In the genomic region with DNA sequence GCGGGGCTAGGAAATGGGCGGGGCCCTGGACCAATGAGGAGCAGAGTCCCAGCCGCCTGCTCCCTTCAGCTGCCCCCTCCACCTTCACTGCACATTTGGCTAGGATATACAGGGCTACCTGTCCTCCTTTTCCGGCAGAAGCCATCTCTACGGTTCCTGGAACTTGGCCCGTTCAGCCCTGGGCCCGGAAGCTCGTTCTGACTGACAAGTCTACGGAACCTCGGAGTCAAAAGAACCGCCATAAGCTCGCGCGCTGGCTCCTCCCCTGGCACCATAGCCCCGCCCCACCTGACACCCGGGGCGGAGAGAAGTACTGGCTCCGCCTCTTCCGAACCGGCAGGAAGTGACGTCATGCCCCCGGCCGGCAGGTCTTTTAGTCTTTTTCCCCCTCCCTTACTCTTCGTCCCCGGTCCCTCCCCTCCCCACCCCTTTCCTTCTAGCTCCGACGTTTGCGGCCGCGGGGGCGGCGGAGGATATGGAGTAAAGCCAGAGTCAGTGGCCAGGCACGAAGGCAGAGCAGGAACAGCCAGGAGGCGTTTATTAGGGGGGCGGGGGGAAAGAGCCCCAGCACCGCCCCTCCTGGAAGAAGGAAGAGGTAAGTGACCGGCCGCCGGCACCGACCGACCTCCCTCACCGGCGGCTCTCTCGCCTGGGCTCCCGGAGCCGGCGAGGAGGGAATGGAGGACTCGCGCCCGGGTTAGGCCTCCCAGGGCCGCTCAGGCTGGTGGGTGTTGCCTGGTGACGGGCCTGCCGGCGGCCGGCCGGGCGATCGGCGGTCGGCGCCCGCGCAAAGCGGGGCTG, we compare ENCODE assay signal across 8 cellular contexts. TPM values are rescaled to one million over a fixed set of nuclear protein-coding genes. Genes with fewer than 3 reads are reported as not detected.
DNase-seq lines count a peak whose midpoint lies in the region; ATAC-seq, FAIRE-seq and TF ChIP-seq lines count a peak whose summit lies in the region.

Gene DEPDC4 (minus strand): TSS at position 278 of the 801 bp plus-strand sequence. CDS start 3 bp downstream, at position 275.
A gene with protein sequence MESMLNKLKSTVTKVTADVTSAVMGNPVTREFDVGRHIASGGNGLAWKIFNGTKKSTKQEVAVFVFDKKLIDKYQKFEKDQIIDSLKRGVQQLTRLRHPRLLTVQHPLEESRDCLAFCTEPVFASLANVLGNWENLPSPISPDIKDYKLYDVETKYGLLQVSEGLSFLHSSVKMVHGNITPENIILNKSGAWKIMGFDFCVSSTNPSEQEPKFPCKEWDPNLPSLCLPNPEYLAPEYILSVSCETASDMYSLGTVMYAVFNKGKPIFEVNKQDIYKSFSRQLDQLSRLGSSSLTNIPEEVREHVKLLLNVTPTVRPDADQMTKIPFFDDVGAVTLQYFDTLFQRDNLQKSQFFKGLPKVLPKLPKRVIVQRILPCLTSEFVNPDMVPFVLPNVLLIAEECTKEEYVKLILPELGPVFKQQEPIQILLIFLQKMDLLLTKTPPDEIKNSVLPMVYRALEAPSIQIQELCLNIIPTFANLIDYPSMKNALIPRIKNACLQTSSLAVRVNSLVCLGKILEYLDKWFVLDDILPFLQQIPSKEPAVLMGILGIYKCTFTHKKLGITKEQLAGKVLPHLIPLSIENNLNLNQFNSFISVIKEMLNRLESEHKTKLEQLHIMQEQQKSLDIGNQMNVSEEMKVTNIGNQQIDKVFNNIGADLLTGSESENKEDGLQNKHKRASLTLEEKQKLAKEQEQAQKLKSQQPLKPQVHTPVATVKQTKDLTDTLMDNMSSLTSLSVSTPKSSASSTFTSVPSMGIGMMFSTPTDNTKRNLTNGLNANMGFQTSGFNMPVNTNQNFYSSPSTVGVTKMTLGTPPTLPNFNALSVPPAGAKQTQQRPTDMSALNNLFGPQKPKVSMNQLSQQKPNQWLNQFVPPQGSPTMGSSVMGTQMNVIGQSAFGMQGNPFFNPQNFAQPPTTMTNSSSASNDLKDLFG (plus strand): TSS at position 376 of the 801 bp plus-strand sequence. CDS start 15,794 bp downstream, outside the sequence.

- intact Hi-C loops in HepG2 (cut with micrococcal nuclease; ENCODE audit: unreplicated experiment), result loop anchor here (5.0 kb wide), 2 partner anchors 65 to 125 kb away; partner anchors contain the start of genes ACTR6 and BLTP3B

- peak within 1 kb of the TSS; percentile 91 to 93 (median 92) for H3K4me3 ChIP-seq in HepG2 (replicated peaks in 1 of 3; ENCODE audit: insufficient read depth in 1 of 3, low read depth in 2 of 3, low read length in 3 of 3)

- peaks cover 10% of the 10 kb centered on the region; the same call in 1 of the 2 replicates for H4K20me1 ChIP-seq in HepG2 (ENCODE audit: insufficient read depth, low read length)

- DNase-seq in CD1c-positive myeloid dendritic cell (ENCODE audit: extremely low spot score), result peak; percentile 99
- peak; percentile 87 for DNase-seq in NCI-H748 treated with DMSO at 0.1 percent for 48 hours (lab: John Stamatoyannopoulos, UW)
- peak; percentile 98 for DNase-seq in activated CD4-positive, alpha-beta T cell treated with anti-CD3 and anti-CD28 coated beads, Interleukin-2, amount 50 U/mL, for 48 hours
- DNase-seq in dermis blood vessel endothelial cell, result peak; percentile 97
- DNase-seq in HepG2 (ENCODE audit: low spot score), result peak; percentile 88
- DNase-seq in stimulated activated CD4-positive, alpha-beta T cell treated with anti-CD3 and anti-CD28 coated beads, Interleukin-2, amount 100 ng/mL, for 48 hours, result peak; percentile 91 to 94

- in situ Hi-C loops in HepG2 (cut with HindIII; ENCODE audit: extremely low pct_ligation_motif_present, low pct_unique_long_range_greater_than_20kb), result no loop called here

- peak; percentile 44 for FAIRE-seq in HepG2 (lab: Jason Lieb, UNC)

- H3K27ac ChIP-seq in HepG2 (ENCODE audit: extremely low read length, insufficient read depth, low read length), result peak within 1 kb of the TSS; percentile 91

- CTCF ChIA-PET in HepG2 (lab: Yijun Ruan, JAX; ENCODE audit: low intra/inter-chr PET ratio, low total read pairs), result no interaction called here

- H3K4me1 ChIP-seq in HepG2 (ENCODE audit: insufficient read depth, low read length), result peaks cover 39% of the 10 kb centered on the region

- no peaks in the 10 kb centered on the region for H3K9me3 ChIP-seq in HepG2 (ENCODE audit: low read length)

- H3K79me2 ChIP-seq in HepG2 (ENCODE audit: insufficient read depth, low read length), result peaks cover 46% of the 10 kb centered on the region

- H3K4me2 ChIP-seq in HepG2 (ENCODE audit: low read depth, low read length), result peak within 1 kb of the TSS; percentile 91

- POLR2A ChIA-PET in HepG2 (lab: Yijun Ruan, JAX), result interaction anchor here (0.7 to 2.0 kb wide), 9 partner anchors 13 to 287 kb away, joined by 3 to 16 read pairs (median 5); partner anchors contain the start of gene ACTR6

- TF ChIP-seq EP300 in HepG2 (IDR thresholded peaks at IDR 0.05; ENCODE audit: low read depth in 2 of 2, low read length in 2 of 2) (no peak), HepG2 (CRISPR knock-in tag; IDR thresholded peaks at IDR 0.05; ENCODE audit: borderline replicate concordance) (no peak)

- H3K36me3 ChIP-seq in HepG2 (replicated peaks in 1 of 2; ENCODE audit: control insufficient read depth in 1 of 2, insufficient read depth in 2 of 2, low read length in 2 of 2), result no peaks in the 10 kb centered on the region

- H3K9ac ChIP-seq in HepG2 (ENCODE audit: insufficient read depth, low read depth, low read length), result peak within 1 kb of the TSS; percentile 96

- WGBS in HepG2 (ENCODE audit: low lambda C conversion rate), result under 1% methylated on average over 50 of the region's 64 CpGs

- BruUV-seq in HepG2 (replicated peaks; lab: Mats Ljungman, UMichigan), result no TSS peak

- ATAC-seq in GM19397 (IDR thresholded peaks at IDR 0.05; ENCODE audit: unreplicated experiment) (peak; percentile 92), HG03565 (IDR thresholded peaks at IDR 0.05; ENCODE audit: unreplicated experiment) (peak; percentile 86), HepG2 (peak; percentile 88)

- H2AFZ ChIP-seq in HepG2 (ENCODE audit: low read length), result peak within 1 kb of the TSS; percentile 84

- TF ChIP-seq CTCF in HepG2 (CRISPR knock-in tag; IDR thresholded peaks at IDR 0.05), result 0 out of 2 replicates have a peak, but pooled peaks have one; percentile 3

- no peaks in the 10 kb centered on the region; a peak in 1 of 5 replicates for H3K27me3 ChIP-seq in HepG2 (ENCODE audit: control insufficient read depth in 1 of 2, insufficient read depth in 2 of 2, low read length in 2 of 2)

- TF ChIP-seq RAD21 in HepG2 (CRISPR knock-in tag; IDR thresholded peaks at IDR 0.05), result 0 out of 2 replicates have a peak, but pooled peaks have one; percentile 41

- TF ChIP-seq POLR2A in HepG2 (IDR thresholded peaks at IDR 0.05; ENCODE audit: insufficient read depth in 1 of 2, low read depth in 2 of 2, low read length in 2 of 2), result peak; percentile 63 to 72

RNA-seq across cellular contexts. Expression of gene DEPDC4, which starts in this region (rescaled TPM):
- total RNA-seq in dermis blood vessel endothelial cell, result 0.17 and 0.33 TPM in 2 replicates
- 5.7 and 6.6 TPM in 2 replicates for total RNA-seq in HepG2 (2016; rRNA removed; fragmentation: Illumina TruSeq; extraction: Trizol)
- total RNA-seq in HepG2 (2016; cell fraction: cytosol; rRNA removed; fragmentation: Illumina TruSeq; extraction: Trizol; ENCODE audit: low read depth), result 2.9 and 4.6 TPM in 2 replicates
- total RNA-seq in HepG2 (2016; cell fraction: insoluble cytoplasmic fraction; rRNA removed; fragmentation: Illumina TruSeq; extraction: Trizol), result 6.5 and 7.4 TPM in 2 replicates
- 2.8 and 4.0 TPM in 2 replicates for total RNA-seq in HepG2 (2016; cell fraction: membrane; rRNA removed; fragmentation: Illumina TruSeq; extraction: Trizol)
- total RNA-seq in HepG2 (2016; cell fraction: nucleus; rRNA removed; fragmentation: Illumina TruSeq; extraction: Trizol), result 6.1 and 8.7 TPM in 2 replicates
- polyA plus RNA-seq in HepG2 (2011; rRNA removed), result 1.5 and 2.2 TPM in 2 replicates
- 1.7 and 4.9 TPM in 2 replicates for polyA plus RNA-seq in HepG2 (2011; cell fraction: cytosol; rRNA removed)
- polyA plus RNA-seq in HepG2 (2011; cell fraction: nucleus; rRNA removed), result 1.1 and 1.6 TPM in 2 replicates
- 1.6 and 3.5 TPM in 2 replicates for polyA plus RNA-seq in HepG2 (2012)
- polyA plus RNA-seq in HepG2 (2016; cell fraction: cytosol; fragmentation: Illumina TruSeq; extraction: Trizol; ENCODE audit: low read depth), result 1.8 and 2.8 TPM in 2 replicates
- polyA plus RNA-seq in HepG2 (2016; cell fraction: insoluble cytoplasmic fraction; fragmentation: Illumina TruSeq; extraction: Trizol; ENCODE audit: low read depth), result 5.9 and 6.8 TPM in 2 replicates
- polyA plus RNA-seq in HepG2 (2016; cell fraction: membrane; fragmentation: Illumina TruSeq; extraction: Trizol; ENCODE audit: low read depth), result 2.6 and 3.5 TPM in 2 replicates
- polyA plus RNA-seq in HepG2 (2016; cell fraction: nucleus; fragmentation: Illumina TruSeq; extraction: Trizol; ENCODE audit: insufficient read depth, low read depth), result 1.7 and 7.0 TPM in 2 replicates
- polyA minus RNA-seq in HepG2 (2011; rRNA and poly(A)+ RNA removed; ENCODE audit: low replicate concordance), result 0.44 and 1.1 TPM in 2 replicates
- polyA minus RNA-seq in HepG2 (2011; cell fraction: cytosol; rRNA and poly(A)+ RNA removed), result 1.6 and 2.0 TPM in 2 replicates
- polyA minus RNA-seq in HepG2 (2011; cell fraction: nucleus; rRNA and poly(A)+ RNA removed), result 8.1 and 9.9 TPM in 2 replicates

RNA-seq across cellular contexts. Expression of the second gene that starts in this region (rescaled TPM):
- total RNA-seq in dermis blood vessel endothelial cell (49.2 and 52.9 TPM in 2 replicates), HepG2 (2016; rRNA removed; fragmentation: Illumina TruSeq; extraction: Trizol) (28.8 and 41.9 TPM in 2 replicates)
- 57.9 and 65.3 TPM in 2 replicates for total RNA-seq in HepG2 (2016; cell fraction: cytosol; rRNA removed; fragmentation: Illumina TruSeq; extraction: Trizol; ENCODE audit: low read depth)
- total RNA-seq in HepG2 (2016; cell fraction: insoluble cytoplasmic fraction; rRNA removed; fragmentation: Illumina TruSeq; extraction: Trizol), result 26.5 and 42.6 TPM in 2 replicates
- total RNA-seq in HepG2 (2016; cell fraction: membrane; rRNA removed; fragmentation: Illumina TruSeq; extraction: Trizol), result 20.6 and 24.8 TPM in 2 replicates
- 35.3 and 36.6 TPM in 2 replicates for total RNA-seq in HepG2 (2016; cell fraction: nucleus; rRNA removed; fragmentation: Illumina TruSeq; extraction: Trizol)
- 9.3 and 11.4 TPM in 2 replicates for polyA plus RNA-seq in HepG2 (2011; rRNA removed)
- polyA plus RNA-seq in HepG2 (2011; cell fraction: cytosol; rRNA removed), result 5.1 and 8.8 TPM in 2 replicates
- polyA plus RNA-seq in HepG2 (2011; cell fraction: nucleus; rRNA removed), result 8.6 and 9.3 TPM in 2 replicates
- polyA plus RNA-seq in HepG2 (2012), result 15.7 and 16.0 TPM in 2 replicates
- polyA plus RNA-seq in HepG2 (2016; cell fraction: cytosol; fragmentation: Illumina TruSeq; extraction: Trizol; ENCODE audit: low read depth), result 1.2 and 1.4 TPM in 2 replicates
- polyA plus RNA-seq in HepG2 (2016; cell fraction: insoluble cytoplasmic fraction; fragmentation: Illumina TruSeq; extraction: Trizol; ENCODE audit: low read depth), result 28.2 and 30.7 TPM in 2 replicates
- 4.9 and 5.7 TPM in 2 replicates for polyA plus RNA-seq in HepG2 (2016; cell fraction: membrane; fragmentation: Illumina TruSeq; extraction: Trizol; ENCODE audit: low read depth)
- 31.7 and 38.1 TPM in 2 replicates for polyA plus RNA-seq in HepG2 (2016; cell fraction: nucleus; fragmentation: Illumina TruSeq; extraction: Trizol; ENCODE audit: insufficient read depth, low read depth)
- polyA minus RNA-seq in HepG2 (2011; rRNA and poly(A)+ RNA removed; ENCODE audit: low replicate concordance), result 23.2 and 39.5 TPM in 2 replicates
- polyA minus RNA-seq in HepG2 (2011; cell fraction: cytosol; rRNA and poly(A)+ RNA removed), result 17.8 and 20.7 TPM in 2 replicates
- 35.4 and 53.0 TPM in 2 replicates for polyA minus RNA-seq in HepG2 (2011; cell fraction: nucleus; rRNA and poly(A)+ RNA removed)

Comparison
In these comparisons a context has a peak if more than half of its experiments do, and no peak if none do; other contexts are left out.
1. Peak in every context shown above with its lines: DNase-seq, ATAC-seq, H3K4me3 ChIP-seq and H3K27ac ChIP-seq.